ENCODE assay signal across 1 cellular context in genomic region chr12:89525824-89526770, GRCh38.
TF ChIP-seq lines count a peak whose summit lies in the region.

TSS of gene POC1B (minus strand) at chr12:89526047. CDS start at chr12:89525895, 152 bp downstream.

TF ChIP-seq in K562, 482 proteins besides CTCF, POLR2A, EP300 and RAD21 (continued from another document):
- TF ChIP-seq ZBTB26 (CRISPR knock-in tag; IDR thresholded peaks at IDR 0.05) = no peak
- no peak for TF ChIP-seq NFXL1 (CRISPR knock-in tag; IDR thresholded peaks at IDR 0.05)
- TF ChIP-seq ZKSCAN3 (CRISPR knock-in tag; IDR thresholded peaks at IDR 0.05) = no peak
- no peak for TF ChIP-seq NFIX (CRISPR knock-in tag; IDR thresholded peaks at IDR 0.05; ENCODE audit: low read depth)
- no peak for TF ChIP-seq PREB (CRISPR knock-in tag; IDR thresholded peaks at IDR 0.05)
- TF ChIP-seq HMG20B (CRISPR knock-in tag; IDR thresholded peaks at IDR 0.05) = no peak
- no peak for TF ChIP-seq BCOR (IDR thresholded peaks at IDR 0.05)
- peak; percentile 30; the same call in 1 of the 2 replicates for TF ChIP-seq ARID1B (IDR thresholded peaks at IDR 0.05)
- no peak for TF ChIP-seq FOXK1 (CRISPR knock-in tag; IDR thresholded peaks at IDR 0.05; ENCODE audit: borderline replicate concordance)
